In genomic region chr2:136025057-136025973, GRCh38 we compare ENCODE assay signal across 8 cellular contexts. TPM values are rescaled to one million over a fixed set of nuclear protein-coding genes. Genes with fewer than 3 reads are reported as not detected.
DNase-seq lines count a peak whose midpoint lies in the region; ATAC-seq, FAIRE-seq and TF ChIP-seq lines count a peak whose summit lies in the region.

No MANE protein-coding gene starts in this region.

- H3K4me3 ChIP-seq in endocrine pancreas (ENCODE audit: control insufficient read depth, insufficient read depth, low read length) (peak overlapping the region; percentile 43), lung (no peak overlapping the region)

- FAIRE-seq in GM12891 (lab: Jason Lieb, UNC), result peak; percentile 91

- H3K27ac ChIP-seq in lung (ENCODE audit: low read depth in 1 of 2, low read length in 1 of 2), result no peak overlapping the region

- H3K36me3 ChIP-seq in endocrine pancreas (ENCODE audit: control insufficient read depth, insufficient read depth, low read length), result no peaks in the 10 kb centered on the region
- no peaks in the 10 kb centered on the region for H3K36me3 ChIP-seq in lung (ENCODE audit: control insufficient read depth in 2 of 2, insufficient read depth in 2 of 2, low read length in 2 of 2)

- H3K9me3 ChIP-seq in endocrine pancreas (ENCODE audit: control insufficient read depth, low read length) (no peaks in the 10 kb centered on the region), lung (ENCODE audit: control insufficient read depth in 2 of 2, insufficient read depth in 1 of 2, low read length in 1 of 2) (no peaks in the 10 kb centered on the region)

- peak; percentile 45 for ATAC-seq in HG03571 (IDR thresholded peaks at IDR 0.05; ENCODE audit: unreplicated experiment)
- ATAC-seq in lung (ENCODE audit: insufficient read depth, low FRiP score), result peak; percentile 48
- ATAC-seq in GM18867 (IDR thresholded peaks at IDR 0.05; ENCODE audit: unreplicated experiment), result no peak

- 39 to 48% methylated on average over 43 of the region's 43 CpGs for WGBS in lung, 2 donors

- DNase-seq in GM12891 (ENCODE audit: insufficient read length, low spot score), result no peak
- peak; percentile 86 for DNase-seq in SW480 (ENCODE audit: low spot score)
- peak; percentile 54 for DNase-seq in lung (ENCODE audit: low spot score)
- DNase-seq in stimulated activated CD8-positive, alpha-beta memory T cell treated with anti-CD3 and anti-CD28 coated beads, Interleukin-4, amount 100 ng/mL, for 48 hours, result peak; percentile 43
- DNase-seq in SKM-1 (lab: John Stamatoyannopoulos, UW; ENCODE audit: unreplicated experiment), result no peak

- H3K4me1 ChIP-seq in endocrine pancreas (ENCODE audit: control insufficient read depth, insufficient read depth, low read length), result no peaks in the 10 kb centered on the region
- peaks cover 0 to 6% of the 10 kb centered on the region in 2 donors for H3K4me1 ChIP-seq in lung (ENCODE audit: control insufficient read depth in 2 of 2, insufficient read depth in 2 of 2, low read length in 2 of 2)

- no peak for TF ChIP-seq CTCF in lung (IDR thresholded peaks at IDR 0.05; ENCODE audit: control extremely low read depth, extremely low read depth)

- H3K27me3 ChIP-seq in endocrine pancreas (ENCODE audit: control insufficient read depth, insufficient read depth, low read length) (no peaks in the 10 kb centered on the region), lung (ENCODE audit: control insufficient read depth, insufficient read depth) (no peaks in the 10 kb centered on the region)

- H3K9ac ChIP-seq in endocrine pancreas (ENCODE audit: control insufficient read depth, insufficient read depth, low read length), result no peak overlapping the region

- TF ChIP-seq POLR2A in GM12891 (IDR thresholded peaks at IDR 0.05; ENCODE audit: low read depth, low read length), result no peak

TF ChIP-seq in GM12891, 5 proteins besides CTCF, POLR2A, EP300 and RAD21:
- no peak for TF ChIP-seq POLR2AphosphoS5 (IDR thresholded peaks at IDR 0.05; ENCODE audit: low read depth, low read length)
- no peak for TF ChIP-seq POU2F2 (IDR thresholded peaks at IDR 0.05; ENCODE audit: low read depth, low read length)
- no peak for TF ChIP-seq PAX5 (IDR thresholded peaks at IDR 0.05; ENCODE audit: insufficient read depth, low read length, severe bottlenecking)
- TF ChIP-seq TAF1 (IDR thresholded peaks at IDR 0.05; ENCODE audit: low read depth, low read length), result no peak
- no peak for TF ChIP-seq SPI1 (IDR thresholded peaks at IDR 0.05; ENCODE audit: low read depth, low read length)
TF ChIP-seq in GM12891: peak in this region for 0.

RNA-seq across cellular contexts. Expression of gene DARS1, which starts 39.9 kb away (rescaled TPM):
- polyA plus RNA-seq in GM12891 (2012; ENCODE audit: low read depth, missing spikeins), result 99.1 TPM
- total RNA-seq in lung, result 10 to 100 TPM; 47.2 to 77.9 TPM
- polyA plus RNA-seq in lung, result 10 to 100 TPM; 50.9 to 66.5 TPM

Comparison
In these comparisons a context has a peak if more than half of its experiments do, and no peak if none do; other contexts are left out.
1. DNase-seq: peak in SW480 (single experiment), lung (single experiment) and stimulated activated CD8-positive, alpha-beta memory T cell treated with anti-CD3 and anti-CD28 coated beads, Interleukin-4, amount 100 ng/mL, for 48 hours (single experiment); none in GM12891 (single experiment) and SKM-1 (single experiment).